14 cellular contexts compared by ENCODE assay signal in genomic region chr4:150579591-150580234, GRCh38. TPM values are rescaled to one million over a fixed set of nuclear protein-coding genes. Genes with fewer than 3 reads are reported as not detected.
DNase-seq lines count a peak whose midpoint lies in the region; ATAC-seq and TF ChIP-seq lines count a peak whose summit lies in the region.
"Had no signal": no experiment of that assay in that cellular context is flagged by ENCODE, and none has a peak within 500 bp of the region (broad histone marks: within the 10 kb centered on the region; RNA-seq: fewer than 3 reads in every experiment).

No MANE protein-coding gene starts in this region.

- no peaks in the 10 kb centered on the region for H3K9me3 ChIP-seq in HUES48 (ENCODE audit: control insufficient read depth, insufficient read depth, low read length)
- H3K9me3 ChIP-seq in endodermal cell (ENCODE audit: control insufficient read depth, low read length) = no peaks in the 10 kb centered on the region
- no peaks in the 10 kb centered on the region for H3K9me3 ChIP-seq in liver (ENCODE audit: control insufficient read depth in 4 of 4, low read length in 3 of 4)
- peaks cover 0 to 12% (median 8%) of the 10 kb centered on the region in 5 donors for H3K9me3 ChIP-seq in subcutaneous abdominal adipose tissue (ENCODE audit: control insufficient read depth in 5 of 5, low read length in 5 of 5)

- WGBS in endodermal cell (ENCODE audit: insufficient coverage in 1 of 2, insufficient read length in 1 of 2), 2 experiments = 0 to 1% methylated on average over 26 to 65 of the region's 65 CpGs
- 32% methylated on average over 65 of the region's 65 CpGs for WGBS in liver

- no peaks in the 10 kb centered on the region for H3K36me3 ChIP-seq in HUES48 (ENCODE audit: control insufficient read depth, insufficient read depth, low read length)
- no peaks in the 10 kb centered on the region for H3K36me3 ChIP-seq in endodermal cell (ENCODE audit: control insufficient read depth, insufficient read depth, low read length)
- H3K36me3 ChIP-seq in liver (ENCODE audit: control insufficient read depth in 4 of 4, insufficient read depth in 3 of 4, low read depth in 1 of 4, low read length in 3 of 4) = no peaks in the 10 kb centered on the region
- H3K36me3 ChIP-seq in subcutaneous abdominal adipose tissue (ENCODE audit: control insufficient read depth in 5 of 5, insufficient read depth in 5 of 5, low read length in 5 of 5) = peaks cover 0 to 11% (median 2%) of the 10 kb centered on the region in 5 donors

- no peak for TF ChIP-seq CTCF in endodermal cell (conservative IDR thresholded peaks at IDR 0.05)
- TF ChIP-seq CTCF in liver (IDR thresholded peaks at IDR 0.05; ENCODE audit: low read depth, low read length, missing input control) = no peak

- no peak for ATAC-seq in GM18858 (IDR thresholded peaks at IDR 0.05; ENCODE audit: unreplicated experiment)

- H3K27me3 Mint-ChIP-seq in endodermal cell (ENCODE audit: insufficient read depth) = peaks cover 65% of the 10 kb centered on the region

- peak; percentile 79 for DNase-seq in endodermal cell
- no peak for DNase-seq in NCI-H524 treated with DMSO at 0.1 percent for 48 hours (lab: John Stamatoyannopoulos, UW)
- no peak for DNase-seq in NCI-H226
- DNase-seq in NOMO-1 treated with DMSO at 0.1 percent for 48 hours (lab: John Stamatoyannopoulos, UW; ENCODE audit: unreplicated experiment) = no peak
- DNase-seq: erythroblast; GF-D8; GOT3; KBM-7; PC-9; stimulated activated CD4-positive, alpha-beta T cell treated with anti-CD3 and anti-CD28 coated beads, Interleukin-2, amount 100 ng/mL, for 24 hours had no signal

- H3K4me3 Mint-ChIP-seq in endodermal cell = peak overlapping the region; percentile 64

- no peak for TF ChIP-seq RAD21 in liver (IDR thresholded peaks at IDR 0.05)

- H3K9me3 Mint-ChIP-seq in endodermal cell = no peaks in the 10 kb centered on the region

- H3K27ac ChIP-seq in HUES48 (ENCODE audit: low read depth, low read length) = no peak overlapping the region
- no peak overlapping the region for H3K27ac ChIP-seq in endodermal cell (ENCODE audit: low read depth, low read length)
- peak overlapping the region in 1 of 2 donors; percentile 25 for H3K27ac ChIP-seq in liver (ENCODE audit: low read depth in 1 of 2, low read length in 2 of 2)
- H3K27ac ChIP-seq in subcutaneous abdominal adipose tissue (ENCODE audit: low read depth, low read length) = no peak overlapping the region
- H3K27ac ChIP-seq: PC-9 had no signal

- H3K9ac ChIP-seq in HUES48 (ENCODE audit: low read depth, low read length) (no peak overlapping the region), endodermal cell (ENCODE audit: extremely low read depth, low read length, poor library complexity, severe bottlenecking) (no peak overlapping the region), liver (ENCODE audit: low read depth in 1 of 2, low read length in 2 of 2) (no peak overlapping the region), subcutaneous abdominal adipose tissue (ENCODE audit: low read length in 5 of 5) (peak overlapping the region in 2 of 5 donors; percentile 17 to 20)

- no peaks in the 10 kb centered on the region for H3K36me3 Mint-ChIP-seq in endodermal cell (ENCODE audit: low read depth)

- peak overlapping the region; percentile 68 for H3K4me3 ChIP-seq in HUES48 (ENCODE audit: low read depth, low read length)
- peak overlapping the region; percentile 77 for H3K4me3 ChIP-seq in endodermal cell (ENCODE audit: low read length)
- H3K4me3 ChIP-seq in liver (ENCODE audit: low read depth in 1 of 3, low read length in 3 of 3) = peak overlapping the region; percentile 39 to 44 (median 44)
- peak overlapping the region in 4 of 5 donors; percentile 30 to 63 (median 54) for H3K4me3 ChIP-seq in subcutaneous abdominal adipose tissue (ENCODE audit: low read depth in 1 of 5, low read length in 5 of 5)
- H3K4me3 ChIP-seq: PC-9 had no signal

- no peak overlapping the region for H3K27ac Mint-ChIP-seq in endodermal cell

- peaks cover 35% of the 10 kb centered on the region for H3K4me1 Mint-ChIP-seq in endodermal cell

- peaks cover 70% of the 10 kb centered on the region for H3K27me3 ChIP-seq in HUES48 (ENCODE audit: control insufficient read depth, insufficient read depth, low read length)
- peaks cover 63% of the 10 kb centered on the region for H3K27me3 ChIP-seq in endodermal cell (ENCODE audit: control insufficient read depth, insufficient read depth, low read length, poor library complexity, severe bottlenecking)
- no peaks in the 10 kb centered on the region for H3K27me3 ChIP-seq in liver (ENCODE audit: control insufficient read depth in 4 of 4, insufficient read depth in 4 of 4, low read length in 3 of 4)
- H3K27me3 ChIP-seq in subcutaneous abdominal adipose tissue (ENCODE audit: control insufficient read depth in 5 of 5, insufficient read depth in 4 of 5, low read length in 5 of 5) = peaks cover 0 to 8% (median 3%) of the 10 kb centered on the region in 5 donors

- peaks cover 31% of the 10 kb centered on the region for H3K4me1 ChIP-seq in HUES48 (ENCODE audit: control insufficient read depth, insufficient read depth, low read length)
- peaks cover 2% of the 10 kb centered on the region for H3K4me1 ChIP-seq in endodermal cell (ENCODE audit: control insufficient read depth, insufficient read depth, low read length)
- H3K4me1 ChIP-seq in liver (ENCODE audit: control insufficient read depth in 4 of 4, insufficient read depth in 4 of 4, low read length in 3 of 4) = peaks cover 3 to 31% (median 16%) of the 10 kb centered on the region in 4 donors
- H3K4me1 ChIP-seq in subcutaneous abdominal adipose tissue (ENCODE audit: control insufficient read depth in 5 of 5, insufficient read depth in 5 of 5, low read length in 5 of 5) = peaks cover 0 to 15% (median 13%) of the 10 kb centered on the region in 5 donors

TF ChIP-seq in liver, 16 proteins besides CTCF, POLR2A, EP300 and RAD21:
- TF ChIP-seq FOXA2 (IDR thresholded peaks at IDR 0.05) = no peak
- no peak for TF ChIP-seq SP1 (IDR thresholded peaks at IDR 0.05)
- TF ChIP-seq TAF1 (conservative IDR thresholded peaks at IDR 0.05) = no peak
- no peak for TF ChIP-seq REST (IDR thresholded peaks at IDR 0.05)
- no peak for TF ChIP-seq NR2F2 (IDR thresholded peaks at IDR 0.05)
- TF ChIP-seq FOXA1 (IDR thresholded peaks at IDR 0.05) = no peak
- no peak for TF ChIP-seq MAX (IDR thresholded peaks at IDR 0.05)
- TF ChIP-seq, protein P1, sequence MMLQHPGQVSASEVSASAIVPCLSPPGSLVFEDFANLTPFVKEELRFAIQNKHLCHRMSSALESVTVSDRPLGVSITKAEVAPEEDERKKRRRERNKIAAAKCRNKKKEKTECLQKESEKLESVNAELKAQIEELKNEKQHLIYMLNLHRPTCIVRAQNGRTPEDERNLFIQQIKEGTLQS (IDR thresholded peaks at IDR 0.05) = no peak
- TF ChIP-seq, protein P2, sequence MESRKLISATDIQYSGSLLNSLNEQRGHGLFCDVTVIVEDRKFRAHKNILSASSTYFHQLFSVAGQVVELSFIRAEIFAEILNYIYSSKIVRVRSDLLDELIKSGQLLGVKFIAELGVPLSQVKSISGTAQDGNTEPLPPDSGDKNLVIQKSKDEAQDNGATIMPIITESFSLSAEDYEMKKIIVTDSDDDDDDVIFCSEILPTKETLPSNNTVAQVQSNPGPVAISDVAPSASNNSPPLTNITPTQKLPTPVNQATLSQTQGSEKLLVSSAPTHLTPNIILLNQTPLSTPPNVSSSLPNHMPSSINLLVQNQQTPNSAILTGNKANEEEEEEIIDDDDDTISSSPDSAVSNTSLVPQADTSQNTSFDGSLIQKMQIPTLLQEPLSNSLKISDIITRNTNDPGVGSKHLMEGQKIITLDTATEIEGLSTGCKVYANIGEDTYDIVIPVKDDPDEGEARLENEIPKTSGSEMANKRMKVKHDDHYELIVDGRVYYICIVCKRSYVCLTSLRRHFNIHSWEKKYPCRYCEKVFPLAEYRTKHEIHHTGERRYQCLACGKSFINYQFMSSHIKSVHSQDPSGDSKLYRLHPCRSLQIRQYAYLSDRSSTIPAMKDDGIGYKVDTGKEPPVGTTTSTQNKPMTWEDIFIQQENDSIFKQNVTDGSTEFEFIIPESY (IDR thresholded peaks at IDR 0.05) = no peak
- no peak for TF ChIP-seq HNF4A (conservative IDR thresholded peaks at IDR 0.05)
- TF ChIP-seq HNF4G (IDR thresholded peaks at IDR 0.05) = no peak
- TF ChIP-seq GABPA (IDR thresholded peaks at IDR 0.05 in 1 of 2, conservative IDR thresholded peaks at IDR 0.05 in 1 of 2) = no peak
- TF ChIP-seq YY1 (IDR thresholded peaks at IDR 0.05) = no peak
- TF ChIP-seq EGR1 (IDR thresholded peaks at IDR 0.05; ENCODE audit: low read depth in 2 of 2) = no peak

RNA-seq across cellular contexts. Expression of gene MAB21L2, which starts 2.2 kb away (rescaled TPM):
- total RNA-seq in endodermal cell = not detected
- polyA plus RNA-seq in endodermal cell (2013, experiment 1 of 2) = 12.6 TPM
- polyA plus RNA-seq in endodermal cell (2013, experiment 2 of 2) = 11.1 TPM
- 1 to 10 TPM in 1 of 2 donors, under 1 TPM in 1; 0.47 to 1.5 TPM for total RNA-seq in liver
- under 1 TPM; 0.30 to 0.85 TPM for polyA plus RNA-seq in liver
- total RNA-seq: PC-9 had no signal
